Comparison of ENCODE assay signal across 1 cellular context in genomic region chr17:2975469-2975958, GRCh38.
TF ChIP-seq lines count a peak whose summit lies in the region.

No MANE protein-coding gene starts in this region.

TF ChIP-seq in HEK293, 187 proteins besides CTCF, POLR2A, EP300 and RAD21 (continued from another document):
- TF ChIP-seq ZNF350 (tag by site-specific recombination; IDR thresholded peaks at IDR 0.05) (no peak), ZBTB17 (tag by site-specific recombination; IDR thresholded peaks at IDR 0.05) (peak; percentile 65), ZSCAN5A (tag by site-specific recombination; IDR thresholded peaks at IDR 0.05) (0 out of 2 replicates have a peak, but pooled peaks have one; percentile 42), ZNF791 (tag by site-specific recombination; IDR thresholded peaks at IDR 0.05) (no peak), ZFP69B (tag by site-specific recombination; IDR thresholded peaks at IDR 0.05) (peak; percentile 53; the same call in 1 of the 2 replicates), SETDB1 (IDR thresholded peaks at IDR 0.05; ENCODE audit: insufficient read length, low read length) (peak; percentile 42), SCRT1 (tag by site-specific recombination; IDR thresholded peaks at IDR 0.05; ENCODE audit: borderline replicate concordance) (no peak), GLIS2 (tag by site-specific recombination; IDR thresholded peaks at IDR 0.05) (peak; percentile 42), ZNF555 (tag by site-specific recombination; conservative IDR thresholded peaks at IDR 0.05) (no peak), SP7 (tag by site-specific recombination; IDR thresholded peaks at IDR 0.05) (peak; percentile 83), ZSCAN16 (tag by site-specific recombination; IDR thresholded peaks at IDR 0.05) (no peak), ZNF140 (tag by site-specific recombination; IDR thresholded peaks at IDR 0.05) (no peak), ZNF600 (tag by site-specific recombination; IDR thresholded peaks at IDR 0.05) (peak; percentile 79), ZNF639 (tag by site-specific recombination; IDR thresholded peaks at IDR 0.05) (no peak), ZNF558 (tag by site-specific recombination; IDR thresholded peaks at IDR 0.05) (peak; percentile 73; the same call in 1 of the 2 replicates), ZNF777 (tag by site-specific recombination; IDR thresholded peaks at IDR 0.05; ENCODE audit: borderline replicate concordance) (0 out of 2 replicates have a peak, but pooled peaks have one; percentile 35)
- TF ChIP-seq, protein P1, sequence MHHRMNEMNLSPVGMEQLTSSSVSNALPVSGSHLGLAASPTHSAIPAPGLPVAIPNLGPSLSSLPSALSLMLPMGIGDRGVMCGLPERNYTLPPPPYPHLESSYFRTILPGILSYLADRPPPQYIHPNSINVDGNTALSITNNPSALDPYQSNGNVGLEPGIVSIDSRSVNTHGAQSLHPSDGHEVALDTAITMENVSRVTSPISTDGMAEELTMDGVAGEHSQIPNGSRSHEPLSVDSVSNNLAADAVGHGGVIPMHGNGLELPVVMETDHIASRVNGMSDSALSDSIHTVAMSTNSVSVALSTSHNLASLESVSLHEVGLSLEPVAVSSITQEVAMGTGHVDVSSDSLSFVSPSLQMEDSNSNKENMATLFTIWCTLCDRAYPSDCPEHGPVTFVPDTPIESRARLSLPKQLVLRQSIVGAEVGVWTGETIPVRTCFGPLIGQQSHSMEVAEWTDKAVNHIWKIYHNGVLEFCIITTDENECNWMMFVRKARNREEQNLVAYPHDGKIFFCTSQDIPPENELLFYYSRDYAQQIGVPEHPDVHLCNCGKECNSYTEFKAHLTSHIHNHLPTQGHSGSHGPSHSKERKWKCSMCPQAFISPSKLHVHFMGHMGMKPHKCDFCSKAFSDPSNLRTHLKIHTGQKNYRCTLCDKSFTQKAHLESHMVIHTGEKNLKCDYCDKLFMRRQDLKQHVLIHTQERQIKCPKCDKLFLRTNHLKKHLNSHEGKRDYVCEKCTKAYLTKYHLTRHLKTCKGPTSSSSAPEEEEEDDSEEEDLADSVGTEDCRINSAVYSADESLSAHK (tag by site-specific recombination; IDR thresholded peaks at IDR 0.05) = peak; percentile 42; the same call in 1 of the 2 replicates
- TF ChIP-seq, protein P2, sequence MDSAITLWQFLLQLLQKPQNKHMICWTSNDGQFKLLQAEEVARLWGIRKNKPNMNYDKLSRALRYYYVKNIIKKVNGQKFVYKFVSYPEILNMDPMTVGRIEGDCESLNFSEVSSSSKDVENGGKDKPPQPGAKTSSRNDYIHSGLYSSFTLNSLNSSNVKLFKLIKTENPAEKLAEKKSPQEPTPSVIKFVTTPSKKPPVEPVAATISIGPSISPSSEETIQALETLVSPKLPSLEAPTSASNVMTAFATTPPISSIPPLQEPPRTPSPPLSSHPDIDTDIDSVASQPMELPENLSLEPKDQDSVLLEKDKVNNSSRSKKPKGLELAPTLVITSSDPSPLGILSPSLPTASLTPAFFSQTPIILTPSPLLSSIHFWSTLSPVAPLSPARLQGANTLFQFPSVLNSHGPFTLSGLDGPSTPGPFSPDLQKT (IDR thresholded peaks at IDR 0.05; ENCODE audit: borderline replicate concordance, low read depth, low read length) = no peak
- TF ChIP-seq, protein P3, sequence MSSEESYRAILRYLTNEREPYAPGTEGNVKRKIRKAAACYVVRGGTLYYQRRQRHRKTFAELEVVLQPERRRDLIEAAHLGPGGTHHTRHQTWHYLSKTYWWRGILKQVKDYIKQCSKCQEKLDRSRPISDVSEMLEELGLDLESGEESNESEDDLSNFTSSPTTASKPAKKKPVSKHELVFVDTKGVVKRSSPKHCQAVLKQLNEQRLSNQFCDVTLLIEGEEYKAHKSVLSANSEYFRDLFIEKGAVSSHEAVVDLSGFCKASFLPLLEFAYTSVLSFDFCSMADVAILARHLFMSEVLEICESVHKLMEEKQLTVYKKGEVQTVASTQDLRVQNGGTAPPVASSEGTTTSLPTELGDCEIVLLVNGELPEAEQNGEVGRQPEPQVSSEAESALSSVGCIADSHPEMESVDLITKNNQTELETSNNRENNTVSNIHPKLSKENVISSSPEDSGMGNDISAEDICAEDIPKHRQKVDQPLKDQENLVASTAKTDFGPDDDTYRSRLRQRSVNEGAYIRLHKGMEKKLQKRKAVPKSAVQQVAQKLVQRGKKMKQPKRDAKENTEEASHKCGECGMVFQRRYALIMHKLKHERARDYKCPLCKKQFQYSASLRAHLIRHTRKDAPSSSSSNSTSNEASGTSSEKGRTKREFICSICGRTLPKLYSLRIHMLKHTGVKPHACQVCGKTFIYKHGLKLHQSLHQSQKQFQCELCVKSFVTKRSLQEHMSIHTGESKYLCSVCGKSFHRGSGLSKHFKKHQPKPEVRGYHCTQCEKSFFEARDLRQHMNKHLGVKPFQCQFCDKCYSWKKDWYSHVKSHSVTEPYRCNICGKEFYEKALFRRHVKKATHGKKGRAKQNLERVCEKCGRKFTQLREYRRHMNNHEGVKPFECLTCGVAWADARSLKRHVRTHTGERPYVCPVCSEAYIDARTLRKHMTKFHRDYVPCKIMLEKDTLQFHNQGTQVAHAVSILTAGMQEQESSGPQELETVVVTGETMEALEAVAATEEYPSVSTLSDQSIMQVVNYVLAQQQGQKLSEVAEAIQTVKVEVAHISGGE (tag by site-specific recombination; conservative IDR thresholded peaks at IDR 0.05; ENCODE audit: low read depth) = peak; percentile 99
- TF ChIP-seq, protein P4, sequence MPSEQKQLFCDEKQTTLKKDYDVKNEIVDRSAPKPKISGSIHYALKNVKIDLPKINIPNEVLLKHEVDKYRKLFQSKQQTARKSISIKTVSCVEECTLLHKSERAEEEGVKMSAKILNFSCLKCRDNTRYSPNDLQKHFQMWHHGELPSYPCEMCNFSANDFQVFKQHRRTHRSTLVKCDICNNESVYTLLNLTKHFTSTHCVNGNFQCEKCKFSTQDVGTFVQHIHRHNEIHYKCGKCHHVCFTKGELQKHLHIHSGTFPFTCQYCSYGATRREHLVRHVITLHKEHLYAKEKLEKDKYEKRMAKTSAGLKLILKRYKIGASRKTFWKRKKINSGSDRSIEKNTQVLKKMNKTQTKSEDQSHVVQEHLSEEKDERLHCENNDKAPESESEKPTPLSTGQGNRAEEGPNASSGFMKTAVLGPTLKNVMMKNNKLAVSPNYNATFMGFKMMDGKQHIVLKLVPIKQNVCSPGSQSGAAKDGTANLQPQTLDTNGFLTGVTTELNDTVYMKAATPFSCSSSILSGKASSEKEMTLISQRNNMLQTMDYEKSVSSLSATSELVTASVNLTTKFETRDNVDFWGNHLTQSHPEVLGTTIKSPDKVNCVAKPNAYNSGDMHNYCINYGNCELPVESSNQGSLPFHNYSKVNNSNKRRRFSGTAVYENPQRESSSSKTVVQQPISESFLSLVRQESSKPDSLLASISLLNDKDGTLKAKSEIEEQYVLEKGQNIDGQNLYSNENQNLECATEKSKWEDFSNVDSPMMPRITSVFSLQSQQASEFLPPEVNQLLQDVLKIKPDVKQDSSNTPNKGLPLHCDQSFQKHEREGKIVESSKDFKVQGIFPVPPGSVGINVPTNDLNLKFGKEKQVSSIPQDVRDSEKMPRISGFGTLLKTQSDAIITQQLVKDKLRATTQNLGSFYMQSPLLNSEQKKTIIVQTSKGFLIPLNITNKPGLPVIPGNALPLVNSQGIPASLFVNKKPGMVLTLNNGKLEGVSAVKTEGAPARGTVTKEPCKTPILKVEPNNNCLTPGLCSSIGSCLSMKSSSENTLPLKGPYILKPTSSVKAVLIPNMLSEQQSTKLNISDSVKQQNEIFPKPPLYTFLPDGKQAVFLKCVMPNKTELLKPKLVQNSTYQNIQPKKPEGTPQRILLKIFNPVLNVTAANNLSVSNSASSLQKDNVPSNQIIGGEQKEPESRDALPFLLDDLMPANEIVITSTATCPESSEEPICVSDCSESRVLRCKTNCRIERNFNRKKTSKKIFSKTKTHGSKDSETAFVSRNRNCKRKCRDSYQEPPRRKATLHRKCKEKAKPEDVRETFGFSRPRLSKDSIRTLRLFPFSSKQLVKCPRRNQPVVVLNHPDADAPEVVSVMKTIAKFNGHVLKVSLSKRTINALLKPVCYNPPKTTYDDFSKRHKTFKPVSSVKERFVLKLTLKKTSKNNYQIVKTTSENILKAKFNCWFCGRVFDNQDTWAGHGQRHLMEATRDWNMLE (tag by site-specific recombination; conservative IDR thresholded peaks at IDR 0.05; ENCODE audit: low read depth) = peak; percentile 96
